8 cellular contexts compared by ENCODE assay signal in the genomic region with DNA sequence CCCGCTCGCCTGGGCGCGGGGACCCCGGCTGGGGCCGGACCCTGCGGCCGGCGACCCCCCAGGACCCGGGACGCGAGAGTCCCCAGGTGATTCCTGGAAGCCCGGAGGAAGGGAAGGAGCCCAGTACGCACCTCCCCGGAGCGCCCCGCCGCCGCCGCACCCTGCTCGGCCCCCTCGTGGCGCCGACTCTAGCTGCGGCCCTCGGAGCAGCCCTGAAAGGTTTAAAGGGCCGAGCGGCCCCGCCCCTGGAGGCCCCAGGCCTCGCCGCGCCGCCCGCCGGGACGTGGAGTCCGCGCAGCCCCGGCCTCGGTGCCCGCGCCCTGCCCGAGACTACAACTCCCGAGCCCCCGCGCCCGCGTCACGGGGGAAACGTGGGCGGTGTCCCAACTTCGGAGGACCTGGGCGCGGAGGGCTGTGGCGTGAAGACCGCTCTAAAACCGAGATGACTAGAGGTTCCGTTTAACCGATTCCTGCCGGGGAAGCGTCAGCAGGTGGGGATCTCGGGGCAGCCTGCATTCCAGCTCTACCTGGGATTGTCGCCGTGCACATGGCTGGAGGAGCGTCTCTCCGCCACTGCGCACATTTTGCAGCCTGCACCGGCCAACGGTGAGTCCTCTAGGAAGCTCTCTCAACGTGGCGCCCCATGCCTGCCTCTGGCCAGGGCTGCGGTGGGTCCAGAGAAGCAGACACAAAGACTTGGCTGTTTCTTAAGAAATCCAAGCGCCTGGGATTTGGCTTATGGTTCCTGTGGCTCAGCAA. TPM values are rescaled to one million over a fixed set of nuclear protein-coding genes. Genes with fewer than 3 reads are reported as not detected.
DNase-seq lines count a peak whose midpoint lies in the region; ATAC-seq, FAIRE-seq and TF ChIP-seq lines count a peak whose summit lies in the region.

A gene with protein sequence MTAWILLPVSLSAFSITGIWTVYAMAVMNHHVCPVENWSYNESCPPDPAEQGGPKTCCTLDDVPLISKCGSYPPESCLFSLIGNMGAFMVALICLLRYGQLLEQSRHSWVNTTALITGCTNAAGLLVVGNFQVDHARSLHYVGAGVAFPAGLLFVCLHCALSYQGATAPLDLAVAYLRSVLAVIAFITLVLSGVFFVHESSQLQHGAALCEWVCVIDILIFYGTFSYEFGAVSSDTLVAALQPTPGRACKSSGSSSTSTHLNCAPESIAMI (minus strand): TSS at position 223 of the 759 bp plus-strand sequence. CDS start 750 bp downstream, outside the sequence.

- peaks cover 12% of the 10 kb centered on the region for H3K79me2 ChIP-seq in smooth muscle cell (ENCODE audit: low read depth)

- peaks cover 6% of the 10 kb centered on the region for H3F3A ChIP-seq in smooth muscle cell (ENCODE audit: low read depth)

- peaks cover 20% of the 10 kb centered on the region for H3K4me1 ChIP-seq in A549
- peaks cover 10% of the 10 kb centered on the region for H3K4me1 ChIP-seq in smooth muscle cell (ENCODE audit: low read depth)

- peaks cover 5% of the 10 kb centered on the region for H4K20me1 ChIP-seq in smooth muscle cell (ENCODE audit: low read depth)

- DNase-seq in A549 (ENCODE audit: low read depth in 1 of 2, low spot score in 1 of 2): peak; percentile 83 to 88
- peak; percentile 74 for DNase-seq in NCI-H2196 (lab: John Stamatoyannopoulos, UW; ENCODE audit: unreplicated experiment)
- DNase-seq in bronchial epithelial cell (ENCODE audit: low read depth): peak; percentile 69
- DNase-seq in iPS-NIHi7 (ENCODE audit: extremely low spot score): peak; percentile 88
- peak; percentile 62 for DNase-seq in smooth muscle cell (lab: John Stamatoyannopoulos, UW; ENCODE audit: unreplicated experiment)

- ATAC-seq in A549 (peak; percentile 87 to 94), GM18519 (IDR thresholded peaks at IDR 0.05; ENCODE audit: low FRiP score, unreplicated experiment) (peak; percentile 92), HG03039 (IDR thresholded peaks at IDR 0.05; ENCODE audit: unreplicated experiment) (peak; percentile 95)

- no peak for TF ChIP-seq EP300 in A549 (IDR thresholded peaks at IDR 0.05)

- TF ChIP-seq CTCF in A549 (IDR thresholded peaks at IDR 0.05) (peak; percentile 17; the same call in 1 of the 3 replicates), WI38 (IDR thresholded peaks at IDR 0.05; ENCODE audit: low read depth, low read length) (no peak), bronchial epithelial cell (IDR thresholded peaks at IDR 0.05; ENCODE audit: insufficient read depth, low read length, severe bottlenecking) (peak; percentile 36), smooth muscle cell (IDR thresholded peaks at IDR 0.05; ENCODE audit: borderline replicate concordance, insufficient read depth, poor library complexity, severe bottlenecking) (peak; percentile 16)

- H3K27me3 ChIP-seq in bronchial epithelial cell (ENCODE audit: control insufficient read depth, insufficient read depth, low read length) (no peaks in the 10 kb centered on the region), smooth muscle cell (ENCODE audit: low read depth) (no peaks in the 10 kb centered on the region)

- TF ChIP-seq POLR2A in A549 (IDR thresholded peaks at IDR 0.05; ENCODE audit: low read length): peak; percentile 63

- H3K4me2 ChIP-seq in A549: peak within 1 kb of the TSS; percentile 81
- H3K4me2 ChIP-seq in smooth muscle cell: peak within 1 kb of the TSS; percentile 95

- H3K4me3 ChIP-seq in A549 (peak within 1 kb of the TSS; percentile 66), WI38 (ENCODE audit: low read depth, low read length) (peak within 1 kb of the TSS; percentile 84), bronchial epithelial cell (ENCODE audit: low read depth, low read length) (peak within 1 kb of the TSS; percentile 49), smooth muscle cell (peak within 1 kb of the TSS; percentile 71)

- H2AFZ ChIP-seq in smooth muscle cell (ENCODE audit: low read depth): peak within 1 kb of the TSS; percentile 28

- H3K9ac ChIP-seq in smooth muscle cell (ENCODE audit: low read depth): peak within 1 kb of the TSS; percentile 65

- H3K36me3 ChIP-seq in bronchial epithelial cell (ENCODE audit: control insufficient read depth, insufficient read depth, low read length): peaks cover 4% of the 10 kb centered on the region
- no peaks in the 10 kb centered on the region for H3K36me3 ChIP-seq in smooth muscle cell (ENCODE audit: low read depth)

- CTCF ChIA-PET in A549 (lab: Yijun Ruan, JAX): interaction anchor here (0.6 to 1.8 kb wide), 11 partner anchors 11 to 246 kb away, joined by 3 to 5 read pairs (median 3); a partner anchor contains a TSS

- peak within 1 kb of the TSS; percentile 88 to 92 for H3K27ac ChIP-seq in A549
- H3K27ac ChIP-seq in smooth muscle cell (ENCODE audit: low read depth): peak within 1 kb of the TSS; percentile 66

- POLR2A ChIA-PET in A549 (lab: Yijun Ruan, JAX): interaction anchor here (0.5 to 2.2 kb wide), 6 partner anchors 10 to 275 kb away, joined by 3 to 20 read pairs (median 3); a partner anchor contains a TSS

- TF ChIP-seq RAD21 in A549 (conservative IDR thresholded peaks at IDR 0.05 in 1 of 2, IDR thresholded peaks at IDR 0.05 in 1 of 2): 0 out of 5 replicates have a peak, but pooled peaks have one; percentile 10 to 13

- H3K9me3 ChIP-seq in A549 (no peaks in the 10 kb centered on the region), smooth muscle cell (replicated peaks; ENCODE audit: low read depth) (no peaks in the 10 kb centered on the region)

- FAIRE-seq in A549 (lab: Jason Lieb, UNC) (no peak), bronchial epithelial cell (lab: Jason Lieb, UNC) (no peak)

- WGBS in A549 (ENCODE audit: missing lambda C conversion rate): 5% methylated on average over 22 of the region's 73 CpGs
- WGBS in smooth muscle cell (ENCODE audit: low lambda C conversion rate): 2% methylated on average over 66 of the region's 73 CpGs

TF ChIP-seq in A549, 52 proteins besides CTCF, POLR2A, EP300 and RAD21 (continues in another document):
- TF ChIP-seq, protein P1, sequence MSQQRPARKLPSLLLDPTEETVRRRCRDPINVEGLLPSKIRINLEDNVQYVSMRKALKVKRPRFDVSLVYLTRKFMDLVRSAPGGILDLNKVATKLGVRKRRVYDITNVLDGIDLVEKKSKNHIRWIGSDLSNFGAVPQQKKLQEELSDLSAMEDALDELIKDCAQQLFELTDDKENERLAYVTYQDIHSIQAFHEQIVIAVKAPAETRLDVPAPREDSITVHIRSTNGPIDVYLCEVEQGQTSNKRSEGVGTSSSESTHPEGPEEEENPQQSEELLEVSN (IDR thresholded peaks at IDR 0.05; ENCODE audit: borderline replicate concordance, low read depth): peak; percentile 66; the same call in 1 of the 2 replicates
- no peak for TF ChIP-seq CHD4 (IDR thresholded peaks at IDR 0.05; ENCODE audit: borderline replicate concordance)
- no peak for TF ChIP-seq KDM5A (IDR thresholded peaks at IDR 0.05)
- no peak for TF ChIP-seq KDM1A (IDR thresholded peaks at IDR 0.05; ENCODE audit: low read depth)
- TF ChIP-seq RNF2 (IDR thresholded peaks at IDR 0.05; ENCODE audit: borderline replicate concordance, low read depth): no peak
- TF ChIP-seq FOXS1 (CRISPR knock-in tag; IDR thresholded peaks at IDR 0.05): no peak
- TF ChIP-seq SMC3 (IDR thresholded peaks at IDR 0.05): peak; percentile 50
- TF ChIP-seq POLR2AphosphoS2 (conservative IDR thresholded peaks at IDR 0.05; ENCODE audit: low read length): no peak
- TF ChIP-seq HDAC2 (IDR thresholded peaks at IDR 0.05): no peak
- no peak for TF ChIP-seq HOXA7 (CRISPR knock-in tag; IDR thresholded peaks at IDR 0.05)
- no peak for TF ChIP-seq EHF (CRISPR knock-in tag; IDR thresholded peaks at IDR 0.05)
- no peak for TF ChIP-seq TFCP2L1 (CRISPR knock-in tag; IDR thresholded peaks at IDR 0.05)
- TF ChIP-seq, protein P2, sequence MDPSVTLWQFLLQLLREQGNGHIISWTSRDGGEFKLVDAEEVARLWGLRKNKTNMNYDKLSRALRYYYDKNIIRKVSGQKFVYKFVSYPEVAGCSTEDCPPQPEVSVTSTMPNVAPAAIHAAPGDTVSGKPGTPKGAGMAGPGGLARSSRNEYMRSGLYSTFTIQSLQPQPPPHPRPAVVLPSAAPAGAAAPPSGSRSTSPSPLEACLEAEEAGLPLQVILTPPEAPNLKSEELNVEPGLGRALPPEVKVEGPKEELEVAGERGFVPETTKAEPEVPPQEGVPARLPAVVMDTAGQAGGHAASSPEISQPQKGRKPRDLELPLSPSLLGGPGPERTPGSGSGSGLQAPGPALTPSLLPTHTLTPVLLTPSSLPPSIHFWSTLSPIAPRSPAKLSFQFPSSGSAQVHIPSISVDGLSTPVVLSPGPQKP (IDR thresholded peaks at IDR 0.05; ENCODE audit: low read depth, low read length): no peak
- peak in 1 of 2 experiments; percentile 84; a peak in 4 of 5 replicates for TF ChIP-seq JUN (IDR thresholded peaks at IDR 0.05)
- 0 out of 2 replicates have a peak, but pooled peaks have one; percentile 39 for TF ChIP-seq RCOR1 (IDR thresholded peaks at IDR 0.05; ENCODE audit: low read depth, low read length)
- TF ChIP-seq ZFP36 (IDR thresholded peaks at IDR 0.05; ENCODE audit: borderline replicate concordance, partially characterized antibody): no peak
- TF ChIP-seq PHF8 (IDR thresholded peaks at IDR 0.05; ENCODE audit: borderline replicate concordance, low read depth): peak; percentile 89
- TF ChIP-seq NPAS2 (CRISPR knock-in tag; IDR thresholded peaks at IDR 0.05; ENCODE audit: borderline replicate concordance): no peak
- TF ChIP-seq, protein P3, sequence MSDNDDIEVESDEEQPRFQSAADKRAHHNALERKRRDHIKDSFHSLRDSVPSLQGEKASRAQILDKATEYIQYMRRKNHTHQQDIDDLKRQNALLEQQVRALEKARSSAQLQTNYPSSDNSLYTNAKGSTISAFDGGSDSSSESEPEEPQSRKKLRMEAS (IDR thresholded peaks at IDR 0.05): peak; percentile 87
- TF ChIP-seq HEYL (CRISPR knock-in tag; IDR thresholded peaks at IDR 0.05): no peak

RNA-seq across cellular contexts. Expression of the gene that starts here (rescaled TPM):
- polyA plus RNA-seq in A549 (2011; rRNA removed) (8.5 and 14.0 TPM in 2 replicates), A549 (2017; fragmentation: RNase III; extraction: RNeasy Plus Mini Kit Qiagen cat#74134 plus additional on column Dnase treatment) (8.0 to 10.9 TPM (median 10.6 TPM) in 3 replicates), smooth muscle cell (20.0 and 24.1 TPM in 2 replicates)
- polyA plus RNA-seq in A549 (2012; cell fraction: cytosol; rRNA removed): 9.4 and 12.9 TPM in 2 replicates
- 34.4 and 36.3 TPM in 2 replicates for polyA plus RNA-seq in A549 (2012; cell fraction: nucleus; rRNA removed)
- polyA minus RNA-seq in A549 (2011; rRNA and poly(A)+ RNA removed): 7.4 and 11.9 TPM in 2 replicates
- total RNA-seq in bronchial epithelial cell (8.3 and 9.2 TPM in 2 replicates), smooth muscle cell (7.7 and 9.1 TPM in 2 replicates)

Comparison
In these comparisons a context has a peak if more than half of its experiments do, and no peak if none do; other contexts are left out.
1. Peak in every context shown above with its lines: DNase-seq, ATAC-seq, H3K4me3 ChIP-seq and H3K27ac ChIP-seq.